ENCODE assay signal across 8 cellular contexts in the genomic region with DNA sequence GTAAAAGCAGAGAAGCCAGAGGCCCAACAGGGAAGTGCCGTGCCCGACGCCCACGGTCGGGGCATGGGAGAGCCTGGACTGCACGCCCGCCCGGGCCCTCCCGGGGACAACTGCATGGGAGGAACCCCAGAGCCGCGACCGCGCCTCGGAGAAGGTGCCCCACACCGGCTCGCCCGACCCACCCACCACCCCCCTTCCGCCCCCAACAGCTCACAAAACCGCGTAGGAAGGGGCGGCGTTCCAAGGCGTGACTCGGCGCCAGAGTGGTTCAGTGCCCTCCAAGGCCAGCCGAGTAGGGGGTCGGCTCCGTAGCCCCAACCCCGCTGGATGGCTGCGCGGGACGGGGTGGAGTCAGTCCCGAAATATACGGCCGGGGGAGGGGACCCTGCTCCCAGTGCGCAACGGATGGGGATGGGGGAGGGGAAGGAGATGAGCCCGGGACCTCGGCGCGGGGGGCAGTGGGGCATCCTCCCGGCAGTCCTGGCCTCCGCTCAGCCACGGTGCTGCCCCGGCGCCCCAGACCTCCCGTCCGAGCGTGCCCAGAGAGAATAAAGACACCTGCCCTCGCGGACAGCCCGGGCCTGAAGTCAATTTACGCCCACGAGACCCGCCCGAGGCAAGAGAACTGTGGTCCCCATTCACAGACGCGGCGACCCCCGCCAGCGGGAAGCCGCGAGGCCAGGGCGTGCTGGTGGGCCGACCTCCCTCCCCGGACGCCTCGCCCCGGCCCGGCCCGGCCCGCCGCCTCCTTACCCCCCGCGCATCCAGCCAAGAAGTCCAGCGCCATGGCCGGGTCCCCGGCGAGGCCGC. TPM values are rescaled to one million over a fixed set of nuclear protein-coding genes. Genes with fewer than 3 reads are reported as not detected.
DNase-seq lines count a peak whose midpoint lies in the region; ATAC-seq and TF ChIP-seq lines count a peak whose summit lies in the region.

No MANE protein-coding gene starts in this region.

- TF ChIP-seq CTCF in nephron (IDR thresholded peaks at IDR 0.05; ENCODE audit: unreplicated experiment in 3 of 3), result no peak
- TF ChIP-seq CTCF in upper lobe of left lung (IDR thresholded peaks at IDR 0.05), result no peak

- no peaks in the 10 kb centered on the region for H3K9me3 ChIP-seq in ES-I3 (ENCODE audit: control insufficient read depth, insufficient read depth, low read length)
- H3K9me3 ChIP-seq in upper lobe of left lung, result no peaks in the 10 kb centered on the region

- peak overlapping the region; percentile 89 to 90 (median 90) for H3K4me3 Mint-ChIP-seq in nephron

- H3K27me3 ChIP-seq in upper lobe of left lung, result no peaks in the 10 kb centered on the region

- peak overlapping the region; percentile 74 to 99 (median 90) for H3K4me3 ChIP-seq in upper lobe of left lung

- peak overlapping the region; percentile 87 for H3K9ac ChIP-seq in ES-I3 (ENCODE audit: low read depth, low read length)

- WGBS in upper lobe of left lung, 2 donors, result 1% methylated on average over 26 to 29 of the region's 80 CpGs

- DNase-seq in activated CD8-positive, alpha-beta memory T cell treated with anti-CD3 and anti-CD28 coated beads for 1 hour (ENCODE audit: extremely low read depth in 1 of 2, low read depth in 1 of 2), result peak; percentile 40
- DNase-seq in epithelial cell of prostate (ENCODE audit: low read depth, low spot score), result no peak
- DNase-seq in upper lobe of left lung, result peak; percentile 59 to 90
- DNase-seq in A172 (ENCODE audit: low spot score), result no peak

- no peak for TF ChIP-seq EP300 in upper lobe of left lung (IDR thresholded peaks at IDR 0.05)

- H3K9me3 Mint-ChIP-seq in nephron, result no peaks in the 10 kb centered on the region

- H3K27ac ChIP-seq in epithelial cell of prostate (peak overlapping the region; percentile 5), upper lobe of left lung (peak overlapping the region; percentile 81 to 94 (median 86))

- H3K36me3 ChIP-seq in ES-I3 (ENCODE audit: insufficient read depth, low read length) (peaks cover 4% of the 10 kb centered on the region), upper lobe of left lung (no peaks in the 10 kb centered on the region)

- ATAC-seq in HG03342 (IDR thresholded peaks at IDR 0.05; ENCODE audit: unreplicated experiment) (peak; percentile 2), upper lobe of left lung (ENCODE audit: low FRiP score in 2 of 2) (peak in 1 of 2 donors; percentile 12), HG02588 (IDR thresholded peaks at IDR 0.05; ENCODE audit: unreplicated experiment) (no peak)

- TF ChIP-seq POLR2A in upper lobe of left lung (IDR thresholded peaks at IDR 0.05), result no peak

- peaks cover 25% of the 10 kb centered on the region; the same call in 1 of the 2 replicates for H3K4me1 ChIP-seq in ES-I3 (ENCODE audit: insufficient read depth, low read length)
- peaks cover 47 to 72% (median 59%) of the 10 kb centered on the region in 4 donors for H3K4me1 ChIP-seq in upper lobe of left lung

- no peaks in the 10 kb centered on the region for H3K36me3 Mint-ChIP-seq in nephron (ENCODE audit: low read depth)

- H3K4me1 Mint-ChIP-seq in nephron, result peaks cover 28% of the 10 kb centered on the region

- H3K27me3 Mint-ChIP-seq in nephron (ENCODE audit: low read depth), result no peaks in the 10 kb centered on the region

- H3K27ac Mint-ChIP-seq in nephron, result peak overlapping the region; percentile 55 to 87 (median 73)

RNA-seq across cellular contexts. Expression of gene SLC25A29, which starts 0.6 kb away (rescaled TPM):
- total RNA-seq in upper lobe of left lung, result 100 to 1,000 TPM in 2 of 6 donors, 10 to 100 TPM in 4; 81.5 to 275 (median 96.6) TPM
- total RNA-seq in A172 (2014; rRNA removed; shearing (Covaris generic)), result 34.7 and 37.5 TPM in 2 replicates

RNA-seq across cellular contexts. Expression of gene SLC25A47, which starts 17.5 kb away (rescaled TPM):
- total RNA-seq in upper lobe of left lung, result not detected
- total RNA-seq in A172 (2014; rRNA removed; shearing (Covaris generic)), result 0.24 TPM in 1 of 2 replicates, not detected in the other

Comparison
In these comparisons a context has a peak if more than half of its experiments do, and no peak if none do; other contexts are left out.
1. DNase-seq: peak in activated CD8-positive, alpha-beta memory T cell treated with anti-CD3 and anti-CD28 coated beads for 1 hour (2 of 2) and upper lobe of left lung (2 of 2); none in epithelial cell of prostate (single experiment) and A172 (single experiment).